Comparison of ENCODE assay signal across 8 cellular contexts in the genomic region with DNA sequence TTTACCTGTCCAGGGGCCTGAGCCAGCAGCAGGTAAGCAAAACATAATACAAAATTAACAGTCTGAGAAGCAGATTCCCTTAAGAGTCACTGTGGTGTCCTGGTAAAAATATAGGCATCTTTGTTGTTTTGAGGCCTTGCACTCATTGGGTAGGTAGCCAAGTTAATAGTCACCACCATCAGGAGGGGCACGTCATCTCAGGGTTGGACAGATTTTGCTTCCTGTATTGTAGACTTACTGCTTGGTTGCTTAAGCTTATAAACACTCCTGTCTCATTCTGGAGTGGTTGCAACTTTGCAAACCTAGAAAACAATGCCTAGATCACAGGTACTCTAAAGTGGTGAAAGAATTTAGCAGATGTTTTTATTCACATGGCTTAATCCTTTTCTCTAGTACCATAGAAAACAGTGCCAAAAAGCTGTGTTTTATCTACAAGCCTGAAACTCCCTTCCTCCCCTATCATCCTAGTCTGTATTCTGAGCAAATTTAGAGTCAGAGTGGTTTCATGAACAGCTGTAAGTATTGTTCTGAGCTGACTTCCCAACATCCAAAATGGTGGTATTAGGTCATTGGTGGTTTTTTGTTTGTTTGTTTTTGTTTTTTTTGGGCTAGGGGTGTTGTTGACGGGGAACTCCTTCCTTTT.
DNase-seq lines count a peak whose midpoint lies in the region; ATAC-seq and TF ChIP-seq lines count a peak whose summit lies in the region.

No MANE protein-coding gene starts in this region.

- peaks cover 60% of the 10 kb centered on the region for H3K4me1 ChIP-seq in CD8-positive, alpha-beta memory T cell (ENCODE audit: insufficient read depth, low read length)
- H3K4me1 ChIP-seq in OCI-LY1 (ENCODE audit: insufficient read depth, low read length, severe bottlenecking), result peaks cover 67% of the 10 kb centered on the region
- peaks cover 24% of the 10 kb centered on the region for H3K4me1 ChIP-seq in Caco-2

- H3K27me3 Mint-ChIP-seq in CD8-positive, alpha-beta memory T cell, result no peaks in the 10 kb centered on the region
- no peaks in the 10 kb centered on the region for H3K27me3 Mint-ChIP-seq in naive thymus-derived CD8-positive, alpha-beta T cell
- H3K27me3 Mint-ChIP-seq in Caco-2 (ENCODE audit: insufficient read depth, unreplicated experiment), result no peaks in the 10 kb centered on the region

- TF ChIP-seq CTCF in OCI-LY1 (IDR thresholded peaks at IDR 0.05; ENCODE audit: low read length), result no peak
- TF ChIP-seq CTCF in Caco-2 (IDR thresholded peaks at IDR 0.05; ENCODE audit: insufficient read depth in 1 of 2, low read depth in 1 of 2, low read length in 1 of 2, severe bottlenecking in 1 of 2, unreplicated experiment in 1 of 2), result no peak

- H3F3A ChIP-seq in OCI-LY1 (ENCODE audit: insufficient read depth, low read length), result no peaks in the 10 kb centered on the region

- ATAC-seq in GM21423 (IDR thresholded peaks at IDR 0.05; ENCODE audit: unreplicated experiment), result peak; percentile 24
- peak; percentile 53 to 58 for ATAC-seq in naive thymus-derived CD8-positive, alpha-beta T cell
- no peak for ATAC-seq in HG02970 (IDR thresholded peaks at IDR 0.05; ENCODE audit: low FRiP score, unreplicated experiment)

- H3K9me3 Mint-ChIP-seq in CD8-positive, alpha-beta memory T cell, result no peaks in the 10 kb centered on the region
- H3K9me3 Mint-ChIP-seq in naive thymus-derived CD8-positive, alpha-beta T cell, result no peaks in the 10 kb centered on the region
- H3K9me3 Mint-ChIP-seq in Caco-2 (ENCODE audit: unreplicated experiment), result no peaks in the 10 kb centered on the region

- H3K27ac ChIP-seq in CD8-positive, alpha-beta memory T cell (ENCODE audit: low read depth, low read length), result peak overlapping the region; percentile 93
- peak overlapping the region; percentile 95 for H3K27ac ChIP-seq in OCI-LY1 (ENCODE audit: low read depth, low read length, poor library complexity, severe bottlenecking)

- no peaks in the 10 kb centered on the region for H3K9me2 ChIP-seq in OCI-LY1 (ENCODE audit: low read depth, low read length)

- intact Hi-C loops in Caco-2 (cut with micrococcal nuclease; ENCODE audit: unreplicated experiment), result no loop called here

- H3K4me2 ChIP-seq in OCI-LY1 (ENCODE audit: low read length), result peak overlapping the region; percentile 84; the same call in 1 of the 2 replicates

- H3K36me3 ChIP-seq in CD8-positive, alpha-beta memory T cell (ENCODE audit: insufficient read depth, low read length), result no peaks in the 10 kb centered on the region
- H3K36me3 ChIP-seq in OCI-LY1 (ENCODE audit: insufficient read depth, low read length) (peaks cover 37% of the 10 kb centered on the region), Caco-2 (ENCODE audit: control insufficient read depth, insufficient read depth, low read length) (peaks cover 7% of the 10 kb centered on the region)

- peaks cover 15% of the 10 kb centered on the region for H3K79me2 ChIP-seq in OCI-LY1 (ENCODE audit: insufficient read depth, low read length)

- peak overlapping the region; percentile 63 for H3K4me3 ChIP-seq in CD8-positive, alpha-beta memory T cell (ENCODE audit: low read length)
- H3K4me3 ChIP-seq in OCI-LY1 (ENCODE audit: low read depth, low read length, poor library complexity, severe bottlenecking) (peak overlapping the region; percentile 65), Caco-2 (ENCODE audit: low read depth, low read length) (no peak overlapping the region; the same call in 1 of the 2 replicates)

- no peaks in the 10 kb centered on the region for H3K9me3 ChIP-seq in CD8-positive, alpha-beta memory T cell (ENCODE audit: low read length)
- H3K9me3 ChIP-seq in OCI-LY1 (ENCODE audit: low read length) (no peaks in the 10 kb centered on the region), Caco-2 (no peaks in the 10 kb centered on the region)

- POLR2A ChIA-PET in CD8-positive, alpha-beta memory T cell (lab: Charles Lee), result interaction anchor here (0.7 to 2.1 kb wide), 7 partner anchors 15 to 202 kb away, joined by 3 to 15 read pairs (median 3); a partner anchor contains a TSS
- POLR2A ChIA-PET in naive thymus-derived CD8-positive, alpha-beta T cell (lab: Charles Lee), result interaction anchor here (0.6 to 2.4 kb wide), 9 partner anchors 9 to 255 kb away, joined by 3 to 11 read pairs (median 4); no protein-coding TSS in a partner anchor
- POLR2A ChIA-PET in Caco-2 (lab: Charles Lee), result no interaction called here

- peak overlapping the region; percentile 76; the same call in 1 of the 2 replicates for H3K9ac ChIP-seq in OCI-LY1 (ENCODE audit: low read length)

- peak overlapping the region; percentile 87 to 98 (median 92) for H3K4me3 Mint-ChIP-seq in CD8-positive, alpha-beta memory T cell
- H3K4me3 Mint-ChIP-seq in naive thymus-derived CD8-positive, alpha-beta T cell, result peak overlapping the region; percentile 80 to 93 (median 84)
- no peak overlapping the region for H3K4me3 Mint-ChIP-seq in Caco-2 (ENCODE audit: unreplicated experiment)

- no peak overlapping the region for H2AFZ ChIP-seq in OCI-LY1 (ENCODE audit: low read length)

- CTCF ChIA-PET in CD8-positive, alpha-beta memory T cell (lab: Charles Lee), result interaction anchor here (0.6 to 2.1 kb wide), 12 partner anchors 9 to 286 kb away, joined by 3 to 7 read pairs (median 4); no protein-coding TSS in a partner anchor
- CTCF ChIA-PET in Caco-2 (lab: Charles Lee), result no interaction called here

- H4K20me1 ChIP-seq in OCI-LY1 (ENCODE audit: insufficient read depth, low read length), result no peaks in the 10 kb centered on the region

- H3K36me3 Mint-ChIP-seq in CD8-positive, alpha-beta memory T cell, result peaks cover 0 to 70% (median 11%) of the 10 kb centered on the region in 3 donors
- peaks cover 0 to 72% (median 7%) of the 10 kb centered on the region in 3 donors for H3K36me3 Mint-ChIP-seq in naive thymus-derived CD8-positive, alpha-beta T cell
- H3K36me3 Mint-ChIP-seq in Caco-2 (ENCODE audit: insufficient read depth, unreplicated experiment), result peaks cover 31% of the 10 kb centered on the region

- H3K4me1 Mint-ChIP-seq in CD8-positive, alpha-beta memory T cell, result peaks cover 70 to 82% (median 81%) of the 10 kb centered on the region in 3 donors
- peaks cover 50 to 79% (median 68%) of the 10 kb centered on the region in 4 donors for H3K4me1 Mint-ChIP-seq in naive thymus-derived CD8-positive, alpha-beta T cell
- peaks cover 15% of the 10 kb centered on the region for H3K4me1 Mint-ChIP-seq in Caco-2 (ENCODE audit: low read depth, unreplicated experiment)

- DNase-seq in CD8-positive, alpha-beta memory T cell, result peak in 3 of 5 donors; percentile 39 to 76 (median 66)
- DNase-seq in dermis microvascular lymphatic vessel endothelial cell (ENCODE audit: low read depth in 2 of 2) (peak; percentile 31 to 79), Caco-2 (no peak), islet precursor cell (no peak)
- DNase-seq in naive thymus-derived CD8-positive, alpha-beta T cell, result peak in 6 of 10 donors; percentile 31 to 71 (median 44)

- H3K27me3 ChIP-seq in CD8-positive, alpha-beta memory T cell (ENCODE audit: insufficient read depth, low read length, poor library complexity, severe bottlenecking), result no peaks in the 10 kb centered on the region
- H3K27me3 ChIP-seq in OCI-LY1 (ENCODE audit: insufficient read depth, low read length) (no peaks in the 10 kb centered on the region), Caco-2 (replicated peaks; ENCODE audit: control insufficient read depth, insufficient read depth, low read length) (no peaks in the 10 kb centered on the region)

- BruUV-seq in Caco-2 (replicated peaks; lab: Mats Ljungman, UMichigan), result no TSS peak

- H3K27ac Mint-ChIP-seq in CD8-positive, alpha-beta memory T cell, result peak overlapping the region; percentile 91 to 100 (median 98)
- H3K27ac Mint-ChIP-seq in naive thymus-derived CD8-positive, alpha-beta T cell, result peak overlapping the region; percentile 90 to 98 (median 96)
- no peak overlapping the region for H3K27ac Mint-ChIP-seq in Caco-2 (ENCODE audit: unreplicated experiment)

Comparison
In these comparisons a context has a peak if more than half of its experiments do, and no peak if none do; other contexts are left out.
1. DNase-seq: peak in CD8-positive, alpha-beta memory T cell (3 of 5), dermis microvascular lymphatic vessel endothelial cell (2 of 2) and naive thymus-derived CD8-positive, alpha-beta T cell (6 of 10); none in Caco-2 (0 of 2) and islet precursor cell (single experiment).